In genomic region chr7:99827040-99827778, GRCh38 we compare ENCODE assay signal across 1 cellular context.
TF ChIP-seq lines count a peak whose summit lies in the region.

No MANE protein-coding gene starts in this region.

TF ChIP-seq in HepG2, 621 proteins besides CTCF, POLR2A, EP300 and RAD21 (continued from another document and continues in another):
- TF ChIP-seq ATF7 (IDR thresholded peaks at IDR 0.05) (no peak), ATF7 (CRISPR knock-in tag; IDR thresholded peaks at IDR 0.05) (no peak), HOXD1 (CRISPR knock-in tag; IDR thresholded peaks at IDR 0.05) (0 out of 2 replicates have a peak, but pooled peaks have one; percentile 67), MZF1 (CRISPR knock-in tag; IDR thresholded peaks at IDR 0.05; ENCODE audit: borderline replicate concordance) (no peak), TGIF2 (CRISPR knock-in tag; IDR thresholded peaks at IDR 0.05) (no peak), ZXDC (CRISPR knock-in tag; IDR thresholded peaks at IDR 0.05) (no peak), SMARCC2 (IDR thresholded peaks at IDR 0.05) (no peak), ZNF792 (CRISPR knock-in tag; IDR thresholded peaks at IDR 0.05) (no peak; the same call in 1 of the 2 replicates), ZNF609 (CRISPR knock-in tag; IDR thresholded peaks at IDR 0.05; ENCODE audit: borderline replicate concordance) (peak; percentile 88; the same call in 1 of the 2 replicates), MLXIP (CRISPR knock-in tag; IDR thresholded peaks at IDR 0.05; ENCODE audit: borderline replicate concordance) (peak; percentile 35; the same call in 1 of the 2 replicates), ESRRA (CRISPR knock-in tag; IDR thresholded peaks at IDR 0.05; ENCODE audit: low read depth) (no peak), E2F2 (CRISPR knock-in tag; IDR thresholded peaks at IDR 0.05; ENCODE audit: borderline replicate concordance) (no peak), ZNF546 (CRISPR knock-in tag; conservative IDR thresholded peaks at IDR 0.05) (no peak), REST (IDR thresholded peaks at IDR 0.05; ENCODE audit: borderline replicate concordance in 1 of 2, low read depth in 1 of 2, low read length in 2 of 2) (no peak; a peak in 1 of 4 replicates), ADNP (CRISPR knock-in tag; IDR thresholded peaks at IDR 0.05) (no peak), ZNF235 (CRISPR knock-in tag; IDR thresholded peaks at IDR 0.05; ENCODE audit: borderline replicate concordance) (no peak), ZNF513 (CRISPR knock-in tag; conservative IDR thresholded peaks at IDR 0.05) (no peak), IRF9 (CRISPR knock-in tag; IDR thresholded peaks at IDR 0.05; ENCODE audit: borderline replicate concordance) (no peak), GATA4 (IDR thresholded peaks at IDR 0.05; ENCODE audit: borderline replicate concordance, low read depth) (peak; percentile 90), ZNF138 (CRISPR knock-in tag; IDR thresholded peaks at IDR 0.05; ENCODE audit: low read depth) (no peak), ZNF552 (CRISPR knock-in tag; IDR thresholded peaks at IDR 0.05; ENCODE audit: borderline replicate concordance) (no peak), PTBP1 (IDR thresholded peaks at IDR 0.05; ENCODE audit: low read depth, low read length, poor library complexity, severe bottlenecking) (no peak), JDP2 (CRISPR knock-in tag; IDR thresholded peaks at IDR 0.05; ENCODE audit: borderline replicate concordance) (no peak), ZFP36L1 (CRISPR knock-in tag; IDR thresholded peaks at IDR 0.05) (no peak), ZNF580 (CRISPR knock-in tag; IDR thresholded peaks at IDR 0.05; ENCODE audit: borderline replicate concordance, low read depth) (no peak), ZFYVE20 (CRISPR knock-in tag; IDR thresholded peaks at IDR 0.05; ENCODE audit: borderline replicate concordance, low read depth) (no peak), SNAPC5 (CRISPR knock-in tag; IDR thresholded peaks at IDR 0.05; ENCODE audit: borderline replicate concordance) (no peak), KAT7 (CRISPR knock-in tag; IDR thresholded peaks at IDR 0.05; ENCODE audit: borderline replicate concordance) (no peak), FOXA1 (IDR thresholded peaks at IDR 0.05) (no peak), FOXA1 (CRISPR knock-in tag; IDR thresholded peaks at IDR 0.05) (peak; percentile 83), HMG20A (CRISPR knock-in tag; IDR thresholded peaks at IDR 0.05; ENCODE audit: borderline replicate concordance) (peak; percentile 92), RFXAP (CRISPR knock-in tag; IDR thresholded peaks at IDR 0.05; ENCODE audit: borderline replicate concordance) (peak; percentile 97), TRAFD1 (CRISPR knock-in tag; IDR thresholded peaks at IDR 0.05; ENCODE audit: borderline replicate concordance) (no peak), BRCA1 (CRISPR knock-in tag; IDR thresholded peaks at IDR 0.05) (no peak), ZNF207 (IDR thresholded peaks at IDR 0.05; ENCODE audit: borderline replicate concordance) (no peak), ZNF367 (CRISPR knock-in tag; IDR thresholded peaks at IDR 0.05; ENCODE audit: borderline replicate concordance) (no peak)
